ENCODE assay signal across 15 cellular contexts in the genomic region with DNA sequence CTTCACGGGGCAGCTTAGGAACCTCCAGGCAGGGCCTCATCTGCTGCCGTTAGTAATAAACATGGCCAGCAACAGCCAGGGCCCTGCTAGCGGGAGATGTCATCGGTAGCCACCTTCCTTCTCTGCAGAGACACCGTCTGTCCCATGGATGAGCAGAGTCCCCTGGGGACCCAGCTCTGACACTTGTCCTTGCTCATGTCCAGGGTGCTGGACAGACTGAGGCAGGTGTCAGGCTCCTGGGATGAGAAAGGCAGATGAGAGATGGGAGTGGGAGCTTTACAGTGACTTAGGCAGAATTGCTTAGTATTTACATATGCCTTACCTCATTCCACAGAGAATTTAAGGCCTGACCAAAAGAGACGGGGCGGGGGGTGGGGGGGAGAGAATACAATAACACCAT. TPM values are rescaled to one million over a fixed set of nuclear protein-coding genes. Genes with fewer than 3 reads are reported as not detected.
DNase-seq lines count a peak whose midpoint lies in the region; ATAC-seq and TF ChIP-seq lines count a peak whose summit lies in the region.
"Had no signal": no experiment of that assay in that cellular context is flagged by ENCODE, and none has a peak within 500 bp of the region (broad histone marks: within the 10 kb centered on the region; RNA-seq: fewer than 3 reads in every experiment).

No MANE protein-coding gene starts in this region.

- H3K4me3 ChIP-seq in MG63 = no peak overlapping the region

- H3K27me3 Mint-ChIP-seq in natural killer cell (ENCODE audit: low read depth in 2 of 2) = no peaks in the 10 kb centered on the region
- H3K27me3 Mint-ChIP-seq in natural killer cell treated with Interleukin-12 subunit alpha and Interleukin-12 subunit beta and Interleukin-15 and Interleukin-18, amount 100 ng/mL, for 72 hours = no peaks in the 10 kb centered on the region
- H3K27me3 Mint-ChIP-seq in effector memory CD8-positive, alpha-beta T cell = no peaks in the 10 kb centered on the region
- no peaks in the 10 kb centered on the region for H3K27me3 Mint-ChIP-seq in activated naive CD4-positive, alpha-beta T cell treated with anti-CD3 and anti-CD28 coated beads, Interleukin-2, amount 10 ng/mL, durations not matched to agents 7 days and 5 days
- H3K27me3 Mint-ChIP-seq: type B pancreatic cell had no signal

- peaks cover 64% of the 10 kb centered on the region for H3K36me3 ChIP-seq in MG63

- no peak for TF ChIP-seq CTCF in natural killer cell (IDR thresholded peaks at IDR 0.05)

- no peaks in the 10 kb centered on the region for H3K36me3 Mint-ChIP-seq in natural killer cell
- H3K36me3 Mint-ChIP-seq in natural killer cell treated with Interleukin-12 subunit alpha and Interleukin-12 subunit beta and Interleukin-15 and Interleukin-18, amount 100 ng/mL, for 72 hours = no peaks in the 10 kb centered on the region
- H3K36me3 Mint-ChIP-seq in effector memory CD8-positive, alpha-beta T cell (ENCODE audit: insufficient read depth) = peaks cover 31% of the 10 kb centered on the region
- peaks cover 40% of the 10 kb centered on the region for H3K36me3 Mint-ChIP-seq in activated naive CD4-positive, alpha-beta T cell treated with anti-CD3 and anti-CD28 coated beads, Interleukin-2, amount 10 ng/mL, durations not matched to agents 7 days and 5 days

- H3K27ac Mint-ChIP-seq in natural killer cell = peak overlapping the region; percentile 45 to 80
- no peak overlapping the region for H3K27ac Mint-ChIP-seq in natural killer cell treated with Interleukin-12 subunit alpha and Interleukin-12 subunit beta and Interleukin-15 and Interleukin-18, amount 100 ng/mL, for 72 hours
- peak overlapping the region; percentile 69 to 89 for H3K27ac Mint-ChIP-seq in effector memory CD8-positive, alpha-beta T cell
- H3K27ac Mint-ChIP-seq in activated naive CD4-positive, alpha-beta T cell treated with anti-CD3 and anti-CD28 coated beads, Interleukin-2, amount 10 ng/mL, durations not matched to agents 7 days and 5 days = no peak overlapping the region
- H3K27ac Mint-ChIP-seq: T-helper 1 cell treated with Interleukin-12 subunit alpha and Interleukin-12 subunit beta and Interleukin-4 antibody, amounts not matched to agents 30 μg/mL and 1 μg/mL, for 36 hours; type B pancreatic cell had no signal

- intact Hi-C loops in natural killer cell (cut with micrococcal nuclease) = no loop called here

- no peak overlapping the region for H3K4me3 Mint-ChIP-seq in natural killer cell
- H3K4me3 Mint-ChIP-seq in natural killer cell treated with Interleukin-12 subunit alpha and Interleukin-12 subunit beta and Interleukin-15 and Interleukin-18, amount 100 ng/mL, for 72 hours = no peak overlapping the region
- H3K4me3 Mint-ChIP-seq in effector memory CD8-positive, alpha-beta T cell = no peak overlapping the region
- H3K4me3 Mint-ChIP-seq in activated naive CD4-positive, alpha-beta T cell treated with anti-CD3 and anti-CD28 coated beads, Interleukin-2, amount 10 ng/mL, durations not matched to agents 7 days and 5 days = no peak overlapping the region
- H3K4me3 Mint-ChIP-seq: T-helper 1 cell treated with Interleukin-12 subunit alpha and Interleukin-12 subunit beta and Interleukin-4 antibody, amounts not matched to agents 30 μg/mL and 1 μg/mL, for 36 hours; type B pancreatic cell had no signal

- H3K9me3 ChIP-seq in MG63 = no peaks in the 10 kb centered on the region

- no peaks in the 10 kb centered on the region for H3K9me3 Mint-ChIP-seq in natural killer cell
- no peaks in the 10 kb centered on the region for H3K9me3 Mint-ChIP-seq in natural killer cell treated with Interleukin-12 subunit alpha and Interleukin-12 subunit beta and Interleukin-15 and Interleukin-18, amount 100 ng/mL, for 72 hours
- no peaks in the 10 kb centered on the region for H3K9me3 Mint-ChIP-seq in effector memory CD8-positive, alpha-beta T cell
- no peaks in the 10 kb centered on the region for H3K9me3 Mint-ChIP-seq in activated naive CD4-positive, alpha-beta T cell treated with anti-CD3 and anti-CD28 coated beads, Interleukin-2, amount 10 ng/mL, durations not matched to agents 7 days and 5 days
- H3K9me3 Mint-ChIP-seq: T-helper 1 cell treated with Interleukin-12 subunit alpha and Interleukin-12 subunit beta and Interleukin-4 antibody, amounts not matched to agents 30 μg/mL and 1 μg/mL, for 36 hours; type B pancreatic cell had no signal

- CTCF ChIA-PET in activated naive CD4-positive, alpha-beta T cell treated with anti-CD3 and anti-CD28 coated beads, Interleukin-2, amount 10 ng/mL, durations not matched to agents 7 days and 5 days (lab: Charles Lee) = interaction anchor here (1.4 to 1.8 kb wide), 2 partner anchors 11 to 12 kb away, joined by 4 to 6 read pairs; no protein-coding TSS in a partner anchor

- peaks cover 5 to 30% of the 10 kb centered on the region in 2 donors for H3K4me1 Mint-ChIP-seq in natural killer cell
- H3K4me1 Mint-ChIP-seq in natural killer cell treated with Interleukin-12 subunit alpha and Interleukin-12 subunit beta and Interleukin-15 and Interleukin-18, amount 100 ng/mL, for 72 hours (ENCODE audit: low read depth in 2 of 2) = peaks cover 5 to 17% of the 10 kb centered on the region in 2 donors
- peaks cover 26 to 38% of the 10 kb centered on the region in 2 donors for H3K4me1 Mint-ChIP-seq in effector memory CD8-positive, alpha-beta T cell (ENCODE audit: low read depth in 2 of 2)
- H3K4me1 Mint-ChIP-seq in activated naive CD4-positive, alpha-beta T cell treated with anti-CD3 and anti-CD28 coated beads, Interleukin-2, amount 10 ng/mL, durations not matched to agents 7 days and 5 days = peaks cover 16% of the 10 kb centered on the region

- ATAC-seq in natural killer cell = no peak
- ATAC-seq in natural killer cell treated with Interleukin-12 subunit alpha and Interleukin-12 subunit beta and Interleukin-15 and Interleukin-18, amount 100 ng/mL, for 72 hours = no peak
- ATAC-seq in effector memory CD8-positive, alpha-beta T cell (replicated peaks) = no peak
- no peak for ATAC-seq in GM21737 (IDR thresholded peaks at IDR 0.05; ENCODE audit: unreplicated experiment)

- H3K27me3 ChIP-seq in MG63 = no peaks in the 10 kb centered on the region

- no peak for DNase-seq in natural killer cell
- DNase-seq in natural killer cell treated with Interleukin-12 subunit alpha and Interleukin-12 subunit beta and Interleukin-15 and Interleukin-18, amount 100 ng/mL, for 72 hours (ENCODE audit: low spot score) = no peak
- no peak for DNase-seq in effector memory CD8-positive, alpha-beta T cell
- peak; percentile 63 for DNase-seq in myocyte (ENCODE audit: low read depth)
- DNase-seq in activated naive CD4-positive, alpha-beta T cell treated with anti-CD3 and anti-CD28 coated beads, Interleukin-2, amount 10 ng/mL, durations not matched to agents 7 days and 5 days = no peak
- no peak for DNase-seq in DMS 273 treated with DMSO at 0.1 percent for 48 hours (lab: John Stamatoyannopoulos, UW)
- DNase-seq in MG63 = no peak
- DNase-seq: ACHN; activated CD4-positive, CD25-positive, alpha-beta regulatory T cell; activated gamma-delta T cell; NCI-H2029; NCI-H526 had no signal

RNA-seq across cellular contexts. Expression of a gene that starts 25.0 kb away (rescaled TPM):
- total RNA-seq in natural killer cell (100 to 1,000 TPM; 228 to 275 (median 236) TPM), myocyte (199 and 234 TPM in 2 replicates)
- total RNA-seq in natural killer cell treated with Interleukin-12 subunit alpha and Interleukin-12 subunit beta and Interleukin-15 and Interleukin-18, amount 100 ng/mL, for 72 hours = 10 to 100 TPM; 29.2 to 39.1 TPM
- polyA plus RNA-seq in myocyte (2012) = 267 TPM
- total RNA-seq in MG63 (2014; rRNA removed; shearing (Covaris generic); ENCODE audit: low replicate concordance) = 198 and 218 TPM in 2 replicates

Comparison
In these comparisons a context has a peak if more than half of its experiments do, and no peak if none do; other contexts are left out.
1. H3K27ac Mint-ChIP-seq: peak in natural killer cell (2 of 2) and effector memory CD8-positive, alpha-beta T cell (2 of 2); none in natural killer cell treated with Interleukin-12 subunit alpha and Interleukin-12 subunit beta and Interleukin-15 and Interleukin-18, amount 100 ng/mL, for 72 hours (0 of 2) and activated naive CD4-positive, alpha-beta T cell treated with anti-CD3 and anti-CD28 coated beads, Interleukin-2, amount 10 ng/mL, durations not matched to agents 7 days and 5 days (single experiment).